Comparison of ENCODE assay signal across 21 cellular contexts in genomic region chr10:34641913-34642558, GRCh38.
DNase-seq lines count a peak whose midpoint lies in the region; ATAC-seq and TF ChIP-seq lines count a peak whose summit lies in the region.
"Had no signal": no experiment of that assay in that cellular context is flagged by ENCODE, and none has a peak within 500 bp of the region (broad histone marks: within the 10 kb centered on the region; RNA-seq: fewer than 3 reads in every experiment).

No MANE protein-coding gene starts in this region.

- WGBS in heart right ventricle, 2 donors: 88% methylated on average over 12 of the region's 12 CpGs

- H3K27ac ChIP-seq in heart right ventricle (no peak overlapping the region), left ventricle myocardium inferior (replicated peaks) (no peak overlapping the region)
- H3K27ac ChIP-seq: psoas muscle, transverse colon had no signal

- H3K4me1 Mint-ChIP-seq in stimulated activated memory B cell treated with anti-CD40 and anti-IgM and Interleukin-4, amounts not matched to agents 10 μg/mL and 1 μg/mL and 100 μg/mL, for 72 hours: peaks cover 15% of the 10 kb centered on the region

- no peak overlapping the region for H3K27ac Mint-ChIP-seq in stimulated activated memory B cell treated with anti-CD40 and anti-IgM and Interleukin-4, amounts not matched to agents 10 μg/mL and 1 μg/mL and 100 μg/mL, for 72 hours
- H3K27ac Mint-ChIP-seq: stimulated activated naive CD8-positive, alpha-beta T cell treated with anti-CD3 and anti-CD28 coated beads, Interleukin-15, Interleukin-2, amounts not matched to agents 100 ng/mL and 50 ng/mL, for 24 hours had no signal

- H3K4me3 Mint-ChIP-seq in stimulated activated memory B cell treated with anti-CD40 and anti-IgM and Interleukin-4, amounts not matched to agents 10 μg/mL and 1 μg/mL and 100 μg/mL, for 72 hours: no peak overlapping the region
- H3K4me3 Mint-ChIP-seq: stimulated activated naive CD8-positive, alpha-beta T cell treated with anti-CD3 and anti-CD28 coated beads, Interleukin-15, Interleukin-2, amounts not matched to agents 100 ng/mL and 50 ng/mL, for 24 hours had no signal

- intact Hi-C loops in heart right ventricle (cut with DNase I) (no loop called here), left ventricle myocardium inferior (cut with micrococcal nuclease) (no loop called here)

- no peaks in the 10 kb centered on the region for H3K36me3 Mint-ChIP-seq in stimulated activated memory B cell treated with anti-CD40 and anti-IgM and Interleukin-4, amounts not matched to agents 10 μg/mL and 1 μg/mL and 100 μg/mL, for 72 hours

- H3K27me3 ChIP-seq in heart right ventricle: no peaks in the 10 kb centered on the region
- no peaks in the 10 kb centered on the region for H3K27me3 ChIP-seq in left ventricle myocardium inferior (ENCODE audit: low read depth)
- H3K27me3 ChIP-seq: transverse colon had no signal

- DNase-seq in heart right ventricle (no peak), left ventricle myocardium inferior (no peak), NCI-H524 treated with DMSO at 0.1 percent for 48 hours (lab: John Stamatoyannopoulos, UW) (peak; percentile 64), left kidney (ENCODE audit: low read depth, low spot score) (peak; percentile 33)
- no peak for DNase-seq in stimulated activated CD8-positive, alpha-beta memory T cell treated with anti-CD3 and anti-CD28 coated beads, Interleukin-4, amount 100 ng/mL, for 48 hours
- DNase-seq in activated CD8-positive, alpha-beta memory T cell treated with anti-CD3 and anti-CD28 coated beads, Interleukin-2, amount 50 U/mL, for 4 hours: no peak
- DNase-seq: activated CD8-positive, alpha-beta memory T cell treated with anti-CD3 and anti-CD28 coated beads for 24 hours; activated naive CD4-positive, alpha-beta T cell treated with Interleukin-2 at 50 U/mL for 16 hours; activated T-cell treated with anti-CD3 and anti-CD28 coated beads, Interleukin-2, amount 50 U/mL, for 48 hours; amygdala; C1 segment of cervical spinal cord; cortex of kidney; NCI-H1694; NCI-H748 treated with DMSO at 0.1 percent for 48 hours; psoas muscle; SHP77 treated with DMSO at 0.1 percent for 48 hours; transverse colon had no signal

- H3K4me1 ChIP-seq in heart right ventricle (peaks cover 3 to 53% (median 38%) of the 10 kb centered on the region in 9 donors), left ventricle myocardium inferior (peaks cover 56% of the 10 kb centered on the region)

- no peaks in the 10 kb centered on the region for H3K9me3 Mint-ChIP-seq in stimulated activated memory B cell treated with anti-CD40 and anti-IgM and Interleukin-4, amounts not matched to agents 10 μg/mL and 1 μg/mL and 100 μg/mL, for 72 hours
- H3K9me3 Mint-ChIP-seq: stimulated activated naive CD8-positive, alpha-beta T cell treated with anti-CD3 and anti-CD28 coated beads, Interleukin-15, Interleukin-2, amounts not matched to agents 100 ng/mL and 50 ng/mL, for 24 hours had no signal

- no peak for TF ChIP-seq CTCF in heart right ventricle (IDR thresholded peaks at IDR 0.05)
- TF ChIP-seq CTCF in left ventricle myocardium inferior (IDR thresholded peaks at IDR 0.05; ENCODE audit: borderline replicate concordance): no peak

- peaks cover 10% of the 10 kb centered on the region for H3K27me3 Mint-ChIP-seq in stimulated activated memory B cell treated with anti-CD40 and anti-IgM and Interleukin-4, amounts not matched to agents 10 μg/mL and 1 μg/mL and 100 μg/mL, for 72 hours
- H3K27me3 Mint-ChIP-seq: stimulated activated naive CD8-positive, alpha-beta T cell treated with anti-CD3 and anti-CD28 coated beads, Interleukin-15, Interleukin-2, amounts not matched to agents 100 ng/mL and 50 ng/mL, for 24 hours had no signal

- peak in 5 of 8 donors; percentile 4 to 28 (median 23) for ATAC-seq in heart right ventricle
- peak; percentile 62 for ATAC-seq in stimulated activated memory B cell treated with anti-CD40 and anti-IgM and Interleukin-4, amounts not matched to agents 10 μg/mL and 1 μg/mL and 100 μg/mL, for 72 hours
- no peak for ATAC-seq in HG03432 (IDR thresholded peaks at IDR 0.05; ENCODE audit: unreplicated experiment)

- no peaks in the 10 kb centered on the region for H3K36me3 ChIP-seq in heart right ventricle
- no peaks in the 10 kb centered on the region for H3K36me3 ChIP-seq in left ventricle myocardium inferior
- H3K36me3 ChIP-seq: transverse colon had no signal

- H3K4me3 ChIP-seq in heart right ventricle (no peak overlapping the region), left ventricle myocardium inferior (no peak overlapping the region)
- H3K4me3 ChIP-seq: psoas muscle, smooth muscle cell, transverse colon had no signal

- H3K9me3 ChIP-seq in heart right ventricle (no peaks in the 10 kb centered on the region), left ventricle myocardium inferior (replicated peaks) (no peaks in the 10 kb centered on the region)
- H3K9me3 ChIP-seq: psoas muscle, transverse colon had no signal

Comparison
In these comparisons a context has a peak if more than half of its experiments do, and no peak if none do; other contexts are left out.
1. DNase-seq: peak in NCI-H524 treated with DMSO at 0.1 percent for 48 hours (single experiment) and left kidney (single experiment); none in heart right ventricle (0 of 2), left ventricle myocardium inferior (single experiment), stimulated activated CD8-positive, alpha-beta memory T cell treated with anti-CD3 and anti-CD28 coated beads, Interleukin-4, amount 100 ng/mL, for 48 hours (single experiment) and activated CD8-positive, alpha-beta memory T cell treated with anti-CD3 and anti-CD28 coated beads, Interleukin-2, amount 50 U/mL, for 4 hours (single experiment).